ENCODE assay signal across 11 cellular contexts in genomic region chr2:38653715-38654494, GRCh38. TPM values are rescaled to one million over a fixed set of nuclear protein-coding genes. Genes with fewer than 3 reads are reported as not detected.
DNase-seq lines count a peak whose midpoint lies in the region; ATAC-seq, FAIRE-seq and TF ChIP-seq lines count a peak whose summit lies in the region.
"Had no signal": no experiment of that assay in that cellular context is flagged by ENCODE, and none has a peak within 500 bp of the region (broad histone marks: within the 10 kb centered on the region; RNA-seq: fewer than 3 reads in every experiment).

No MANE protein-coding gene starts in this region.

- H4K20me1 ChIP-seq in H1 (replicated peaks in 1 of 2; ENCODE audit: control insufficient read depth in 1 of 2, insufficient read depth in 2 of 2, low read length in 2 of 2) = no peaks in the 10 kb centered on the region

- CTCF ChIA-PET in activated CD4-positive, alpha-beta T cell treated with anti-CD3 and anti-CD28 coated beads for 36 hours (lab: Charles Lee) = interaction anchor here (0.5 to 4.3 kb wide), 12 partner anchors 10 to 1331 kb away, joined by 3 to 51 read pairs (median 4); partner anchors contain the start of genes GALM and HNRNPLL
- CTCF ChIA-PET in H1 (lab: Charles Lee; ENCODE audit: partially characterized antibody) = interaction anchor here (0.8 to 2.0 kb wide), 4 partner anchors 28 to 72 kb away, joined by 3 to 5 read pairs (median 4); no protein-coding TSS in a partner anchor

- 94% methylated on average over 9 of the region's 9 CpGs; no CpG with 5 or more reads in 1 of the 2 experiments for WGBS in H1 (ENCODE audit: extremely low coverage in 1 of 2, insufficient coverage in 1 of 2, insufficient read length in 1 of 2, insufficient replicate concordance in 2 of 2, low coverage in 1 of 2, low lambda C conversion rate in 2 of 2, missing lambda C conversion rate in 1 of 2), 2 experiments
- WGBS in aorta, 2 donors = 89 to 91% methylated on average over 9 of the region's 9 CpGs

- no peaks in the 10 kb centered on the region for H3K23me2 ChIP-seq in H1 (ENCODE audit: low read depth, low read length)

- H2BK5ac ChIP-seq in H1 (ENCODE audit: low read depth, low read length) = no peak overlapping the region

- H3K36me3 ChIP-seq in H1 (ENCODE audit: control insufficient read depth in 2 of 4, insufficient read depth in 4 of 4, low read length in 3 of 4) (no peaks in the 10 kb centered on the region), aorta (ENCODE audit: control insufficient read depth in 1 of 2, insufficient read depth in 2 of 2, low read length in 1 of 2) (no peaks in the 10 kb centered on the region)
- H3K36me3 ChIP-seq: left ventricle myocardium inferior, thoracic aorta had no signal

- POLR2A ChIA-PET in activated CD4-positive, alpha-beta T cell treated with anti-CD3 and anti-CD28 coated beads for 36 hours (lab: Charles Lee) = interaction anchor here (0.6 to 2.9 kb wide), 11 partner anchors 9 to 1028 kb away, joined by 3 to 34 read pairs (median 5); partner anchors contain the start of genes GALM and SRSF7
- POLR2A ChIA-PET in H1 (lab: Charles Lee; ENCODE audit: partially characterized antibody) = no interaction called here

- H3K4ac ChIP-seq in H1 (replicated peaks; ENCODE audit: insufficient read length, low read depth, low read length) = no peak overlapping the region

- ATAC-seq in HG03108 (IDR thresholded peaks at IDR 0.05; ENCODE audit: unreplicated experiment) (peak; percentile 57), aorta (ENCODE audit: low FRiP score) (no peak)
- peak; percentile 81 for ATAC-seq in activated CD4-positive, alpha-beta T cell treated with anti-CD3 and anti-CD28 coated beads for 36 hours

- H3K23ac ChIP-seq in H1 (ENCODE audit: insufficient read length) = no peak overlapping the region

- H3K9ac ChIP-seq in H1 (replicated peaks in 1 of 4; ENCODE audit: extremely low read depth in 1 of 4, low read depth in 3 of 4, low read length in 3 of 4) = no peak overlapping the region

- peak overlapping the region; percentile 44 for H3K4me3 Mint-ChIP-seq in activated CD4-positive, alpha-beta T cell treated with anti-CD3 and anti-CD28 coated beads for 36 hours

- no peak overlapping the region for H3K18ac ChIP-seq in H1 (ENCODE audit: extremely low read depth, low read length)

- intact Hi-C loops in activated CD4-positive, alpha-beta T cell treated with anti-CD3 and anti-CD28 coated beads for 36 hours (cut with DNase I, micrococcal nuclease) = loop anchor here (1.0 kb wide), 8 partner anchors 13 to 475 kb away; partner anchors contain the start of gene SRSF7 (in 1 of the 2)
- intact Hi-C loops in aorta (cut with DNase I) = no loop called here

- H4K91ac ChIP-seq in H1 (replicated peaks; ENCODE audit: insufficient read length, low read length) = no peak overlapping the region

- H3K4me2 ChIP-seq in H1 (ENCODE audit: insufficient read depth in 1 of 2, low read depth in 2 of 2, low read length in 2 of 2) = no peak overlapping the region

- no peak overlapping the region for H4K8ac ChIP-seq in H1 (ENCODE audit: extremely low read depth, insufficient read depth, low read length)

- H3K4me3 ChIP-seq in H1 (ENCODE audit: extremely low read depth in 1 of 4, insufficient read depth in 2 of 4, low read depth in 3 of 4, low read length in 4 of 4) = no peak overlapping the region
- no peak overlapping the region for H3K4me3 ChIP-seq in aorta (ENCODE audit: low read length in 2 of 2)
- H3K4me3 ChIP-seq: left ventricle myocardium inferior, thoracic aorta had no signal

- H2BK120ac ChIP-seq in H1 (replicated peaks; ENCODE audit: low read depth, low read length) = no peak overlapping the region

- no peaks in the 10 kb centered on the region for H3K27me3 Mint-ChIP-seq in activated CD4-positive, alpha-beta T cell treated with anti-CD3 and anti-CD28 coated beads for 36 hours

- H3K9me3 Mint-ChIP-seq in activated CD4-positive, alpha-beta T cell treated with anti-CD3 and anti-CD28 coated beads for 36 hours (ENCODE audit: low read depth) = no peaks in the 10 kb centered on the region

- H2AFZ ChIP-seq in H1 (ENCODE audit: low read length) = peak overlapping the region; percentile 17; the same call in 1 of the 2 replicates

- peak; percentile 87 for DNase-seq in activated CD4-positive, alpha-beta T cell treated with anti-CD3 and anti-CD28 coated beads for 36 hours
- DNase-seq in H1 (ENCODE audit: low read depth in 1 of 2, low spot score in 2 of 2) (no peak), NCI-H2171 treated with DMSO at 0.1 percent for 48 hours (lab: John Stamatoyannopoulos, UW) (no peak), NCI-H2227 (lab: John Stamatoyannopoulos, UW; ENCODE audit: unreplicated experiment) (no peak), DMS114 treated with DMSO at 0.1 percent for 48 hours (lab: John Stamatoyannopoulos, UW; ENCODE audit: unreplicated experiment) (no peak), aorta (no peak)
- peak; percentile 78 for DNase-seq in stimulated activated CD8-positive, alpha-beta memory T cell treated with anti-CD3 and anti-CD28 coated beads, Interleukin-4, amount 100 ng/mL, for 48 hours
- DNase-seq: left ventricle myocardium inferior, NCI-H2171 had no signal

- no peaks in the 10 kb centered on the region for H3K79me1 ChIP-seq in H1 (ENCODE audit: low read depth, low read length)

- H3K27me3 ChIP-seq in H1 (replicated peaks in 1 of 4; ENCODE audit: control insufficient read depth in 3 of 4, extremely low read depth in 1 of 4, insufficient read depth in 3 of 4, low read length in 3 of 4) (no peaks in the 10 kb centered on the region), aorta (ENCODE audit: control insufficient read depth in 1 of 2, insufficient read depth in 2 of 2, low read length in 1 of 2) (no peaks in the 10 kb centered on the region)

- no peak for TF ChIP-seq EP300 in H1 (IDR thresholded peaks at IDR 0.05; ENCODE audit: borderline replicate concordance in 1 of 2, low read depth in 2 of 2, low read length in 2 of 2)

- no peaks in the 10 kb centered on the region for H3K36me3 Mint-ChIP-seq in activated CD4-positive, alpha-beta T cell treated with anti-CD3 and anti-CD28 coated beads for 36 hours (ENCODE audit: low read depth)

- no peak for TF ChIP-seq RAD21 in H1 (IDR thresholded peaks at IDR 0.05 in 1 of 2, conservative IDR thresholded peaks at IDR 0.05 in 1 of 2; ENCODE audit: low read depth in 2 of 2, low read length in 2 of 2)

- no peak for TF ChIP-seq CTCF in H1 (IDR thresholded peaks at IDR 0.05; ENCODE audit: control extremely low read depth in 1 of 3, insufficient read depth in 1 of 3, low read depth in 1 of 3, low read length in 3 of 3)

- H3K4me1 ChIP-seq in H1 (replicated peaks in 1 of 4; ENCODE audit: control insufficient read depth in 3 of 4, insufficient read depth in 4 of 4, low read length in 3 of 4) = no peaks in the 10 kb centered on the region
- no peaks in the 10 kb centered on the region for H3K4me1 ChIP-seq in aorta (ENCODE audit: control insufficient read depth in 1 of 2, insufficient read depth in 2 of 2, low read length in 2 of 2)

- no peak overlapping the region for H2BK12ac ChIP-seq in H1 (ENCODE audit: low read depth, low read length)

- no peak for FAIRE-seq in H1 (lab: Jason Lieb, UNC)

- H4K5ac ChIP-seq in H1 (ENCODE audit: insufficient read length, low read depth, low read length) = no peak overlapping the region

- TF ChIP-seq POLR2A in H1 (IDR thresholded peaks at IDR 0.05; ENCODE audit: control extremely low read depth in 1 of 2, low read depth in 2 of 2, low read length in 2 of 2) = no peak

- H3K56ac ChIP-seq in H1 (replicated peaks; ENCODE audit: insufficient read length, low read depth, low read length) = no peak overlapping the region

- no peak overlapping the region for H3K14ac ChIP-seq in H1 (ENCODE audit: insufficient read length)

- peaks cover 57% of the 10 kb centered on the region for H3K4me1 Mint-ChIP-seq in activated CD4-positive, alpha-beta T cell treated with anti-CD3 and anti-CD28 coated beads for 36 hours

- H3K79me2 ChIP-seq in H1 (ENCODE audit: control insufficient read depth in 1 of 2, insufficient read depth in 2 of 2, low read length in 2 of 2) = no peaks in the 10 kb centered on the region

- H3K9me3 ChIP-seq in H1 (ENCODE audit: insufficient read depth in 2 of 2, low read depth in 1 of 2, low read length in 1 of 2) = no peaks in the 10 kb centered on the region
- no peaks in the 10 kb centered on the region for H3K9me3 ChIP-seq in aorta (ENCODE audit: control insufficient read depth, low read length)
- H3K9me3 ChIP-seq: left ventricle myocardium inferior, thoracic aorta had no signal

- H3K27ac Mint-ChIP-seq in activated CD4-positive, alpha-beta T cell treated with anti-CD3 and anti-CD28 coated beads for 36 hours = peak overlapping the region; percentile 98

- no peak overlapping the region for H2AK5ac ChIP-seq in H1 (ENCODE audit: low read depth, low read length)

- H3K27ac ChIP-seq in H1 (ENCODE audit: low read depth, low read length) (no peak overlapping the region), aorta (ENCODE audit: low read depth in 1 of 2, low read length in 2 of 2) (no peak overlapping the region)
- H3K27ac ChIP-seq: left ventricle myocardium inferior, thoracic aorta had no signal

- H2BK20ac ChIP-seq in H1 (ENCODE audit: low read length) = no peak overlapping the region

- H2BK15ac ChIP-seq in H1 (ENCODE audit: low read length) = no peak overlapping the region

RNA-seq across cellular contexts. Expression of gene GALM, which starts 12.0 kb away (rescaled TPM):
- 10 to 100 TPM; 56.0 to 57.8 TPM for total RNA-seq in activated CD4-positive, alpha-beta T cell treated with anti-CD3 and anti-CD28 coated beads for 36 hours
- 12.0 and 13.1 TPM in 2 replicates for total RNA-seq in H1 (2021; fragmentation: NEBNext Ultra II Directional; extraction: Animal tissue kit (Norgen Biotek cat#: 25700))
- 7.3 and 9.9 TPM in 2 replicates for polyA plus RNA-seq in H1 (2011; rRNA removed)
- polyA plus RNA-seq in H1 (2011; cell fraction: cytosol; rRNA removed) = 13.9 TPM
- 4.1 TPM for polyA plus RNA-seq in H1 (2011; cell fraction: nucleus; rRNA removed)
- 10.5 to 12.9 TPM (median 11.2 TPM) in 4 replicates for polyA plus RNA-seq in H1 (2012, experiment 1 of 2)
- 7.2 TPM for polyA plus RNA-seq in H1 (2012, experiment 2 of 2)
- polyA plus RNA-seq in H1 (2013, experiment 1 of 2) = 8.9 TPM
- 9.3 TPM for polyA plus RNA-seq in H1 (2013, experiment 2 of 2)
- polyA minus RNA-seq in H1 (2011; rRNA and poly(A)+ RNA removed) = 13.2 and 14.2 TPM in 2 replicates
- polyA minus RNA-seq in H1 (2011; cell fraction: cytosol; rRNA and poly(A)+ RNA removed) = 9.0 TPM
- polyA minus RNA-seq in H1 (2011; cell fraction: nucleus; rRNA and poly(A)+ RNA removed) = 11.6 TPM
- total RNA-seq in aorta = 10 to 100 TPM in 1 of 2 donors, 1 to 10 TPM in 1; 8.6 to 16.4 TPM
- 10 to 100 TPM; 12.7 to 23.3 TPM for polyA plus RNA-seq in aorta

RNA-seq across cellular contexts. Expression of gene HNRNPLL, which starts 51.2 kb away (rescaled TPM):
- total RNA-seq in activated CD4-positive, alpha-beta T cell treated with anti-CD3 and anti-CD28 coated beads for 36 hours = 10 to 100 TPM; 53.5 to 59.8 TPM
- total RNA-seq in H1 (2021; fragmentation: NEBNext Ultra II Directional; extraction: Animal tissue kit (Norgen Biotek cat#: 25700)) = 69.3 TPM in 2 replicates
- 11.1 and 18.6 TPM in 2 replicates for polyA plus RNA-seq in H1 (2011; rRNA removed)
- 23.1 TPM for polyA plus RNA-seq in H1 (2011; cell fraction: cytosol; rRNA removed)
- polyA plus RNA-seq in H1 (2011; cell fraction: nucleus; rRNA removed) = 16.1 TPM
- polyA plus RNA-seq in H1 (2012, experiment 1 of 2) = 31.0 to 61.2 TPM (median 34.3 TPM) in 4 replicates
- 5.6 TPM for polyA plus RNA-seq in H1 (2012, experiment 2 of 2)
- 26.9 TPM for polyA plus RNA-seq in H1 (2013, experiment 1 of 2)
- 27.9 TPM for polyA plus RNA-seq in H1 (2013, experiment 2 of 2)
- 34.2 and 57.9 TPM in 2 replicates for polyA minus RNA-seq in H1 (2011; rRNA and poly(A)+ RNA removed)
- 27.4 TPM for polyA minus RNA-seq in H1 (2011; cell fraction: cytosol; rRNA and poly(A)+ RNA removed)
- polyA minus RNA-seq in H1 (2011; cell fraction: nucleus; rRNA and poly(A)+ RNA removed) = 93.9 TPM
- total RNA-seq in aorta = 10 to 100 TPM; 60.8 to 65.2 TPM
- 10 to 100 TPM; 15.9 to 19.7 TPM for polyA plus RNA-seq in aorta

Comparison
In these comparisons a context has a peak if more than half of its experiments do, and no peak if none do; other contexts are left out.
1. DNase-seq: peak in activated CD4-positive, alpha-beta T cell treated with anti-CD3 and anti-CD28 coated beads for 36 hours (single experiment) and stimulated activated CD8-positive, alpha-beta memory T cell treated with anti-CD3 and anti-CD28 coated beads, Interleukin-4, amount 100 ng/mL, for 48 hours (single experiment); none in H1 (0 of 2), NCI-H2171 treated with DMSO at 0.1 percent for 48 hours (single experiment), NCI-H2227 (single experiment), DMS114 treated with DMSO at 0.1 percent for 48 hours (single experiment) and aorta (0 of 2).
2. intact Hi-C loops: an anchor here in activated CD4-positive, alpha-beta T cell treated with anti-CD3 and anti-CD28 coated beads for 36 hours (1.0 kb wide); none called in aorta.